ENCODE assay signal across 1 cellular context in the genomic region with DNA sequence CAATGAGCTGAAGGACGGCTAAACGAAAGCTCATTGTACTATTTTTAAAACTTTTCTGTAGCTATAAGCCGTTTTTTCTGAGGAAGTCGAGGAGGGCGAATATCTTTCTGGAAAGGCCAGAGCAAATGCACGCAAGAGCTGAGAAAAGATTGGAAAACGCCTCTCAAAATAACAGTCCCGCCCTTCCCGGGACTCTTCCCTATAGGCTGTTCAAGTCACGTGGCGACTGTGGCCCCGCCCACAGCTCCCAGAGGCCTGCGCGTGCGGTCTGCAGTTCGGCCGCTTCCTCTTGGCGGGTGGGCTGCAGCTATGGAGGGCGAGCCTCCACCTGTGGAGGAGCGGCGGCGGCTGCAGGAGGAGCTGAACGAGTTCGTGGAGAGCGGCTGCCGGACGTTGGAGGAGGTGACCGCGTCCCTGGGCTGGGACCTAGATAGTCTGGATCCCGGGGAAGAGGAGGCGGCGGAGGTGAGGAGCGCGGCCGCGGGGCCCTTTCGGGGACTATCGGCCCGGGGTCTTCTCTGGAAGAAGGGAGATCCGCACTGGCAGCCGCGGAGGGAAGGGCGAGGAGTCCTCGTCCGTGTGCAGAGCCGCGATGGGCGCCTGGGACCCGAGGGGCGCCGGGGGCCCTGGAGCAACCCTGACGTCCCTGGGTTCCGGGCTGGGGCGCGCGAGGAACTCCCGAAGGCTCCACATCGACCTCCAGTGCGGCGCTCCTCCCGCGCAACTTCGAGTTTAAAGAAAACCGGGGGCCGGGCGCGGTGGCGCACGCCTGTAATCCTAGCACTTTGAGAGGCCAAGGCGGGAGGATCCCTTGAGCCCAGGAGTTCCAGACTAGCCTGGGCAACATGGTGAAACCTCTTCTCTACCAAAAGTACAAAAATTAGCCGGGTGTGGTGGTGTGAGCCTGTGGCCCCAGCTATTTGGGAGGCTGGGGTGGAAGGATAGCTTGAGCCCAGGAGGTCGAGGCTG.
TF ChIP-seq lines count a peak whose summit lies in the region.

A gene with protein sequence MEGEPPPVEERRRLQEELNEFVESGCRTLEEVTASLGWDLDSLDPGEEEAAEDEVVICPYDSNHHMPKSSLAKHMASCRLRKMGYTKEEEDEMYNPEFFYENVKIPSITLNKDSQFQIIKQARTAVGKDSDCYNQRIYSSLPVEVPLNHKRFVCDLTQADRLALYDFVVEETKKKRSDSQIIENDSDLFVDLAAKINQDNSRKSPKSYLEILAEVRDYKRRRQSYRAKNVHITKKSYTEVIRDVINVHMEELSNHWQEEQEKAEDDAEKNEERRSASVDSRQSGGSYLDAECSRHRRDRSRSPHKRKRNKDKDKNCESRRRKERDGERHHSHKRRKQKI (plus strand): TSS at position 250 of the 969 bp plus-strand sequence. CDS start 60 bp downstream, at position 310.

TF ChIP-seq in HepG2, 621 proteins besides CTCF, POLR2A, EP300 and RAD21 (continued from another document and continues in another):
- TF ChIP-seq, protein P1, sequence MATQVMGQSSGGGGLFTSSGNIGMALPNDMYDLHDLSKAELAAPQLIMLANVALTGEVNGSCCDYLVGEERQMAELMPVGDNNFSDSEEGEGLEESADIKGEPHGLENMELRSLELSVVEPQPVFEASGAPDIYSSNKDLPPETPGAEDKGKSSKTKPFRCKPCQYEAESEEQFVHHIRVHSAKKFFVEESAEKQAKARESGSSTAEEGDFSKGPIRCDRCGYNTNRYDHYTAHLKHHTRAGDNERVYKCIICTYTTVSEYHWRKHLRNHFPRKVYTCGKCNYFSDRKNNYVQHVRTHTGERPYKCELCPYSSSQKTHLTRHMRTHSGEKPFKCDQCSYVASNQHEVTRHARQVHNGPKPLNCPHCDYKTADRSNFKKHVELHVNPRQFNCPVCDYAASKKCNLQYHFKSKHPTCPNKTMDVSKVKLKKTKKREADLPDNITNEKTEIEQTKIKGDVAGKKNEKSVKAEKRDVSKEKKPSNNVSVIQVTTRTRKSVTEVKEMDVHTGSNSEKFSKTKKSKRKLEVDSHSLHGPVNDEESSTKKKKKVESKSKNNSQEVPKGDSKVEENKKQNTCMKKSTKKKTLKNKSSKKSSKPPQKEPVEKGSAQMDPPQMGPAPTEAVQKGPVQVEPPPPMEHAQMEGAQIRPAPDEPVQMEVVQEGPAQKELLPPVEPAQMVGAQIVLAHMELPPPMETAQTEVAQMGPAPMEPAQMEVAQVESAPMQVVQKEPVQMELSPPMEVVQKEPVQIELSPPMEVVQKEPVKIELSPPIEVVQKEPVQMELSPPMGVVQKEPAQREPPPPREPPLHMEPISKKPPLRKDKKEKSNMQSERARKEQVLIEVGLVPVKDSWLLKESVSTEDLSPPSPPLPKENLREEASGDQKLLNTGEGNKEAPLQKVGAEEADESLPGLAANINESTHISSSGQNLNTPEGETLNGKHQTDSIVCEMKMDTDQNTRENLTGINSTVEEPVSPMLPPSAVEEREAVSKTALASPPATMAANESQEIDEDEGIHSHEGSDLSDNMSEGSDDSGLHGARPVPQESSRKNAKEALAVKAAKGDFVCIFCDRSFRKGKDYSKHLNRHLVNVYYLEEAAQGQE (IDR thresholded peaks at IDR 0.05; ENCODE audit: borderline replicate concordance in 1 of 2, low read depth in 1 of 2, low read length in 2 of 2) = peak in 1 of 2 experiments; percentile 55; a peak in 1 of 4 replicates
- peak; percentile 97 for TF ChIP-seq SP140L (CRISPR knock-in tag; IDR thresholded peaks at IDR 0.05; ENCODE audit: borderline replicate concordance)
- TF ChIP-seq ZNF775 (CRISPR knock-in tag; IDR thresholded peaks at IDR 0.05; ENCODE audit: borderline replicate concordance) = peak; percentile 58; the same call in 1 of the 2 replicates
- no peak for TF ChIP-seq CEBPB (IDR thresholded peaks at IDR 0.05; ENCODE audit: borderline replicate concordance, low read depth, low read length)
- TF ChIP-seq, protein P2, sequence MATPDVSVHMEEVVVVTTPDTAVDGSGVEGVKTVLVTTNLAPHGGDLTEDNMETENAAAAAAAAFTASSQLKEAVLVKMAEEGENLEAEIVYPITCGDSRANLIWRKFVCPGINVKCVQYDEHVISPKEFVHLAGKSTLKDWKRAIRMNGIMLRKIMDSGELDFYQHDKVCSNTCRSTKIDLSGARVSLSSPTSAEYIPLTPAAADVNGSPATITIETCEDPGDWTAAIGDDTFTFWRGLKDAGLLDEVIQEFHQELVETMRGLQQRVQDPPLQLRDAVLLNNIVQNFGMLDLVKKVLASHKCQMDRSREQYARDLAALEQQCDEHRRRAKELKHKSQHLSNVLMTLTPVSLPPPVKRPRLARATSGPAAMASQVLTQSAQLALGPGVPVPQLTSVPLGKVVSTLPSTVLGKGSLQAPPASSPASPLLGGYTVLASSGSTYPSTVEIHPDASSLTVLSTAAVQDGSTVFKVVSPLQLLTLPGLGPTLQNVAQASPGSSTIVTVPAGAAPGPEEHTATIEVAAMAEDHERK (CRISPR knock-in tag; IDR thresholded peaks at IDR 0.05; ENCODE audit: low read depth) = no peak
- no peak for TF ChIP-seq SRY (CRISPR knock-in tag; IDR thresholded peaks at IDR 0.05)
- TF ChIP-seq ZNF672 (CRISPR knock-in tag; IDR thresholded peaks at IDR 0.05) = peak; percentile 88; the same call in 1 of the 2 replicates
- peak; percentile 92; the same call in 1 of the 2 replicates for TF ChIP-seq TOE1 (CRISPR knock-in tag; IDR thresholded peaks at IDR 0.05)
- TF ChIP-seq, protein P3, sequence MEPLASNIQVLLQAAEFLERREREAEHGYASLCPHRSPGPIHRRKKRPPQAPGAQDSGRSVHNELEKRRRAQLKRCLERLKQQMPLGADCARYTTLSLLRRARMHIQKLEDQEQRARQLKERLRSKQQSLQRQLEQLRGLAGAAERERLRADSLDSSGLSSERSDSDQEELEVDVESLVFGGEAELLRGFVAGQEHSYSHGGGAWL (CRISPR knock-in tag; IDR thresholded peaks at IDR 0.05) = peak; percentile 93
- peak; percentile 62; the same call in 1 of the 2 replicates for TF ChIP-seq RXRB (CRISPR knock-in tag; IDR thresholded peaks at IDR 0.05; ENCODE audit: borderline replicate concordance)
- no peak for TF ChIP-seq CENPT (CRISPR knock-in tag; IDR thresholded peaks at IDR 0.05; ENCODE audit: low read depth)
- TF ChIP-seq ZNF776 (CRISPR knock-in tag; IDR thresholded peaks at IDR 0.05) = peak; percentile 72
- TF ChIP-seq MTA1 (CRISPR knock-in tag; IDR thresholded peaks at IDR 0.05; ENCODE audit: borderline replicate concordance) = peak; percentile 86; the same call in 1 of the 2 replicates
- TF ChIP-seq ZNF607 (CRISPR knock-in tag; IDR thresholded peaks at IDR 0.05; ENCODE audit: borderline replicate concordance) = peak; percentile 69; the same call in 1 of the 2 replicates
- TF ChIP-seq MAF1 (CRISPR knock-in tag; IDR thresholded peaks at IDR 0.05; ENCODE audit: borderline replicate concordance) = peak; percentile 6; the same call in 1 of the 2 replicates
- TF ChIP-seq ZNF451 (CRISPR knock-in tag; IDR thresholded peaks at IDR 0.05) = no peak
- no peak; the same call in 1 of the 2 replicates for TF ChIP-seq MEIS2 (CRISPR knock-in tag; IDR thresholded peaks at IDR 0.05)
- TF ChIP-seq MLLT10 (CRISPR knock-in tag; IDR thresholded peaks at IDR 0.05) = no peak
- TF ChIP-seq ZFP90 (CRISPR knock-in tag; IDR thresholded peaks at IDR 0.05; ENCODE audit: borderline replicate concordance) = peak; percentile 68; the same call in 1 of the 2 replicates
- TF ChIP-seq, protein P4, sequence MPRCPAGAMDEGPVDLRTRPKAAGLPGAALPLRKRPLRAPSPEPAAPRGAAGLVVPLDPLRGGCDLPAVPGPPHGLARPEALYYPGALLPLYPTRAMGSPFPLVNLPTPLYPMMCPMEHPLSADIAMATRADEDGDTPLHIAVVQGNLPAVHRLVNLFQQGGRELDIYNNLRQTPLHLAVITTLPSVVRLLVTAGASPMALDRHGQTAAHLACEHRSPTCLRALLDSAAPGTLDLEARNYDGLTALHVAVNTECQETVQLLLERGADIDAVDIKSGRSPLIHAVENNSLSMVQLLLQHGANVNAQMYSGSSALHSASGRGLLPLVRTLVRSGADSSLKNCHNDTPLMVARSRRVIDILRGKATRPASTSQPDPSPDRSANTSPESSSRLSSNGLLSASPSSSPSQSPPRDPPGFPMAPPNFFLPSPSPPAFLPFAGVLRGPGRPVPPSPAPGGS (CRISPR knock-in tag; IDR thresholded peaks at IDR 0.05) = no peak; the same call in none of the 2 replicates
- no peak for TF ChIP-seq HNF4G (IDR thresholded peaks at IDR 0.05; ENCODE audit: borderline replicate concordance, low read depth, low read length)
- TF ChIP-seq HNF4G (CRISPR knock-in tag; IDR thresholded peaks at IDR 0.05; ENCODE audit: borderline replicate concordance, low read depth) = 0 out of 2 replicates have a peak, but pooled peaks have one; percentile 34
- peak; percentile 83; the same call in 1 of the 2 replicates for TF ChIP-seq HES4 (CRISPR knock-in tag; IDR thresholded peaks at IDR 0.05; ENCODE audit: borderline replicate concordance)
- TF ChIP-seq SATB2 (CRISPR knock-in tag; IDR thresholded peaks at IDR 0.05) = no peak
- 0 out of 2 replicates have a peak, but pooled peaks have one; percentile 83 for TF ChIP-seq ZNF589 (CRISPR knock-in tag; conservative IDR thresholded peaks at IDR 0.05)
- TF ChIP-seq NFYB (CRISPR knock-in tag; IDR thresholded peaks at IDR 0.05) = peak; percentile 93
- no peak for TF ChIP-seq ZNF747 (CRISPR knock-in tag; IDR thresholded peaks at IDR 0.05; ENCODE audit: borderline replicate concordance)
- no peak for TF ChIP-seq EZH2 (conservative IDR thresholded peaks at IDR 0.05; ENCODE audit: low read depth, low read length)
- TF ChIP-seq, protein P5, sequence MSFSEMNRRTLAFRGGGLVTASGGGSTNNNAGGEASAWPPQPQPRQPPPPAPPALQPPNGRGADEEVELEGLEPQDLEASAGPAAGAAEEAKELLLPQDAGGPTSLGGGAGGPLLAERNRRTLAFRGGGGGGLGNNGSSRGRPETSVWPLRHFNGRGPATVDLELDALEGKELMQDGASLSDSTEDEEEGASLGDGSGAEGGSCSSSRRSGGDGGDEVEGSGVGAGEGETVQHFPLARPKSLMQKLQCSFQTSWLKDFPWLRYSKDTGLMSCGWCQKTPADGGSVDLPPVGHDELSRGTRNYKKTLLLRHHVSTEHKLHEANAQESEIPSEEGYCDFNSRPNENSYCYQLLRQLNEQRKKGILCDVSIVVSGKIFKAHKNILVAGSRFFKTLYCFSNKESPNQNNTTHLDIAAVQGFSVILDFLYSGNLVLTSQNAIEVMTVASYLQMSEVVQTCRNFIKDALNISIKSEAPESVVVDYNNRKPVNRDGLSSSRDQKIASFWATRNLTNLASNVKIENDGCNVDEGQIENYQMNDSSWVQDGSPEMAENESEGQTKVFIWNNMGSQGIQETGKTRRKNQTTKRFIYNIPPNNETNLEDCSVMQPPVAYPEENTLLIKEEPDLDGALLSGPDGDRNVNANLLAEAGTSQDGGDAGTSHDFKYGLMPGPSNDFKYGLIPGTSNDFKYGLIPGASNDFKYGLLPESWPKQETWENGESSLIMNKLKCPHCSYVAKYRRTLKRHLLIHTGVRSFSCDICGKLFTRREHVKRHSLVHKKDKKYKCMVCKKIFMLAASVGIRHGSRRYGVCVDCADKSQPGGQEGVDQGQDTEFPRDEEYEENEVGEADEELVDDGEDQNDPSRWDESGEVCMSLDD (CRISPR knock-in tag; IDR thresholded peaks at IDR 0.05; ENCODE audit: borderline replicate concordance) = no peak
- peak; percentile 42; the same call in 1 of the 2 replicates for TF ChIP-seq ZNF749 (CRISPR knock-in tag; IDR thresholded peaks at IDR 0.05; ENCODE audit: borderline replicate concordance)
- no peak for TF ChIP-seq TAF15 (IDR thresholded peaks at IDR 0.05; ENCODE audit: low read depth, low read length, poor library complexity, severe bottlenecking)
- TF ChIP-seq, protein P6, sequence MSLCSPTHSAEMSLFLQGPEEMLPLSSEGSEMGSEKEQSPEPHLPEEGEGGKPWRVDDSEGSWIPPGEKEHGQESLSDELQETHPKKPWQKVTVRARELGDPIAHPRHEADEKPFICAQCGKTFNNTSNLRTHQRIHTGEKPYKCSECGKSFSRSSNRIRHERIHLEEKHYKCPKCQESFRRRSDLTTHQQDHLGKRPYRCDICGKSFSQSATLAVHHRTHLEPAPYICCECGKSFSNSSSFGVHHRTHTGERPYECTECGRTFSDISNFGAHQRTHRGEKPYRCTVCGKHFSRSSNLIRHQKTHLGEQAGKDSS (CRISPR knock-in tag; IDR thresholded peaks at IDR 0.05; ENCODE audit: borderline replicate concordance, low read depth) = peak; percentile 94
- peak; percentile 35; the same call in 1 of the 2 replicates for TF ChIP-seq ZNF557 (CRISPR knock-in tag; IDR thresholded peaks at IDR 0.05)
- TF ChIP-seq ZNF572 (CRISPR knock-in tag; IDR thresholded peaks at IDR 0.05) = no peak
- no peak; the same call in 1 of the 2 replicates for TF ChIP-seq ZNF367 (CRISPR knock-in tag; IDR thresholded peaks at IDR 0.05; ENCODE audit: borderline replicate concordance)
- TF ChIP-seq, protein P7, sequence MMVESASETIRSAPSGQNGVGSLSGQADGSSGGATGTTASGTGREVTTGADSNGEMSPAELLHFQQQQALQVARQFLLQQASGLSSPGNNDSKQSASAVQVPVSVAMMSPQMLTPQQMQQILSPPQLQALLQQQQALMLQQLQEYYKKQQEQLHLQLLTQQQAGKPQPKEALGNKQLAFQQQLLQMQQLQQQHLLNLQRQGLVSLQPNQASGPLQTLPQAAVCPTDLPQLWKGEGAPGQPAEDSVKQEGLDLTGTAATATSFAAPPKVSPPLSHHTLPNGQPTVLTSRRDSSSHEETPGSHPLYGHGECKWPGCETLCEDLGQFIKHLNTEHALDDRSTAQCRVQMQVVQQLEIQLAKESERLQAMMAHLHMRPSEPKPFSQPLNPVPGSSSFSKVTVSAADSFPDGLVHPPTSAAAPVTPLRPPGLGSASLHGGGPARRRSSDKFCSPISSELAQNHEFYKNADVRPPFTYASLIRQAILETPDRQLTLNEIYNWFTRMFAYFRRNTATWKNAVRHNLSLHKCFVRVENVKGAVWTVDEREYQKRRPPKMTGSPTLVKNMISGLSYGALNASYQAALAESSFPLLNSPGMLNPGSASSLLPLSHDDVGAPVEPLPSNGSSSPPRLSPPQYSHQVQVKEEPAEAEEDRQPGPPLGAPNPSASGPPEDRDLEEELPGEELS (CRISPR knock-in tag; IDR thresholded peaks at IDR 0.05) = no peak
- TF ChIP-seq, protein P8, sequence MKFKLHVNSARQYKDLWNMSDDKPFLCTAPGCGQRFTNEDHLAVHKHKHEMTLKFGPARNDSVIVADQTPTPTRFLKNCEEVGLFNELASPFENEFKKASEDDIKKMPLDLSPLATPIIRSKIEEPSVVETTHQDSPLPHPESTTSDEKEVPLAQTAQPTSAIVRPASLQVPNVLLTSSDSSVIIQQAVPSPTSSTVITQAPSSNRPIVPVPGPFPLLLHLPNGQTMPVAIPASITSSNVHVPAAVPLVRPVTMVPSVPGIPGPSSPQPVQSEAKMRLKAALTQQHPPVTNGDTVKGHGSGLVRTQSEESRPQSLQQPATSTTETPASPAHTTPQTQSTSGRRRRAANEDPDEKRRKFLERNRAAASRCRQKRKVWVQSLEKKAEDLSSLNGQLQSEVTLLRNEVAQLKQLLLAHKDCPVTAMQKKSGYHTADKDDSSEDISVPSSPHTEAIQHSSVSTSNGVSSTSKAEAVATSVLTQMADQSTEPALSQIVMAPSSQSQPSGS (CRISPR knock-in tag; IDR thresholded peaks at IDR 0.05) = 0 out of 2 replicates have a peak, but pooled peaks have one; percentile 40
- TF ChIP-seq, protein P9, sequence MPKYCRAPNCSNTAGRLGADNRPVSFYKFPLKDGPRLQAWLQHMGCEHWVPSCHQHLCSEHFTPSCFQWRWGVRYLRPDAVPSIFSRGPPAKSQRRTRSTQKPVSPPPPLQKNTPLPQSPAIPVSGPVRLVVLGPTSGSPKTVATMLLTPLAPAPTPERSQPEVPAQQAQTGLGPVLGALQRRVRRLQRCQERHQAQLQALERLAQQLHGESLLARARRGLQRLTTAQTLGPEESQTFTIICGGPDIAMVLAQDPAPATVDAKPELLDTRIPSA (CRISPR knock-in tag; IDR thresholded peaks at IDR 0.05; ENCODE audit: borderline replicate concordance) = no peak; the same call in 1 of the 2 replicates
